Comparison of ENCODE assay signal across 14 cellular contexts in genomic region chr7:155584763-155585531, GRCh38. TPM values are rescaled to one million over a fixed set of nuclear protein-coding genes. Genes with fewer than 3 reads are reported as not detected.
DNase-seq lines count a peak whose midpoint lies in the region; ATAC-seq and TF ChIP-seq lines count a peak whose summit lies in the region.
"Had no signal": no experiment of that assay in that cellular context is flagged by ENCODE, and none has a peak within 500 bp of the region (broad histone marks: within the 10 kb centered on the region; RNA-seq: fewer than 3 reads in every experiment).

No MANE protein-coding gene starts in this region.

- H3K79me2 ChIP-seq in PC-3 (ENCODE audit: low read length), result no peaks in the 10 kb centered on the region

- no peak overlapping the region for H3K9ac ChIP-seq in PC-3 (ENCODE audit: low read length)

- H3K4me1 Mint-ChIP-seq in Calu3 (ENCODE audit: low read depth, unreplicated experiment), result peaks cover 8% of the 10 kb centered on the region

- H3F3A ChIP-seq in PC-3 (ENCODE audit: low read length, unreplicated experiment), result no peaks in the 10 kb centered on the region

- no peak overlapping the region for H2AFZ ChIP-seq in PC-3 (ENCODE audit: low read length)

- no peaks in the 10 kb centered on the region for H3K4me1 ChIP-seq in PC-3 (ENCODE audit: insufficient read depth, low read length)
- H3K4me1 ChIP-seq: psoas muscle had no signal

- TF ChIP-seq POLR2A in erythroblast (IDR thresholded peaks at IDR 0.05; ENCODE audit: low read length), result no peak

- intact Hi-C loops in PC-3 (cut with micrococcal nuclease), result no loop called here
- intact Hi-C loops in Calu3 (cut with micrococcal nuclease; ENCODE audit: unreplicated experiment), result no loop called here

- H3K9me3 ChIP-seq in PC-3 (ENCODE audit: low read length), result no peaks in the 10 kb centered on the region
- H3K9me3 ChIP-seq: psoas muscle had no signal

- no peak overlapping the region for H3K4me3 ChIP-seq in PC-3 (ENCODE audit: low read length)
- H3K4me3 ChIP-seq: psoas muscle had no signal

- no peak overlapping the region for H3K4me2 ChIP-seq in PC-3 (ENCODE audit: low read length)

- TF ChIP-seq CTCF in PC-3 (conservative IDR thresholded peaks at IDR 0.05; ENCODE audit: low read depth, low read length) (no peak), Calu3 (IDR thresholded peaks at IDR 0.05; ENCODE audit: unreplicated experiment) (no peak)

- BruUV-seq in PC-3 (replicated peaks; lab: Mats Ljungman, UMichigan) (no TSS peak), Calu3 (replicated peaks; lab: Mats Ljungman, UMichigan) (no TSS peak)

- no peaks in the 10 kb centered on the region for H3K36me3 Mint-ChIP-seq in Calu3 (ENCODE audit: insufficient read depth, unreplicated experiment)
- H3K36me3 Mint-ChIP-seq: activated naive CD4-positive, alpha-beta T cell treated with anti-CD3 and anti-CD28 coated beads, Interleukin-2, amount 50 U/mL, for 72 hours had no signal

- no peaks in the 10 kb centered on the region for H3K9me2 ChIP-seq in PC-3 (replicated peaks; ENCODE audit: low read length)

- DNase-seq in HEK293T (ENCODE audit: extremely low spot score) (no peak), PC-3 (peak; percentile 9), erythroblast (lab: John Stamatoyannopoulos, UW) (peak; percentile 6 to 53), retina (peak; percentile 34), NCI-H1092 (lab: John Stamatoyannopoulos, UW) (no peak), DMS114 treated with DMSO at 0.1 percent for 48 hours (lab: John Stamatoyannopoulos, UW; ENCODE audit: unreplicated experiment) (no peak), Calu3 (no peak)
- DNase-seq: activated CD4-positive, alpha-beta T cell treated with anti-CD3 and anti-CD28 coated beads for 48 hours; effector memory CD8-positive, alpha-beta T cell; NCI-H2029 treated with DMSO at 0.1 percent for 48 hours; SHP77 treated with DMSO at 0.1 percent for 48 hours had no signal

- no peaks in the 10 kb centered on the region for H3K36me3 ChIP-seq in PC-3 (ENCODE audit: low read depth, low read length)

- H3K27ac ChIP-seq in PC-3 (ENCODE audit: low read length), result no peak overlapping the region
- H3K27ac ChIP-seq: psoas muscle had no signal

- ATAC-seq in PC-3 (peak; percentile 76), HG02981 (IDR thresholded peaks at IDR 0.05; ENCODE audit: unreplicated experiment) (no peak)
- ATAC-seq: activated naive CD4-positive, alpha-beta T cell treated with anti-CD3 and anti-CD28 coated beads, Interleukin-2, amount 50 U/mL, for 72 hours; effector memory CD8-positive, alpha-beta T cell had no signal

- no peak overlapping the region for H3K4me3 Mint-ChIP-seq in Calu3 (ENCODE audit: low read depth, unreplicated experiment)
- H3K4me3 Mint-ChIP-seq: effector memory CD8-positive, alpha-beta T cell had no signal

- no peaks in the 10 kb centered on the region for H4K20me1 ChIP-seq in PC-3 (ENCODE audit: low read length)

- H3K27ac Mint-ChIP-seq in Calu3 (ENCODE audit: unreplicated experiment), result no peak overlapping the region
- H3K27ac Mint-ChIP-seq: activated naive CD4-positive, alpha-beta T cell treated with anti-CD3 and anti-CD28 coated beads, Interleukin-2, amount 50 U/mL, for 72 hours; effector memory CD8-positive, alpha-beta T cell had no signal

- CTCF ChIA-PET in HEK293T (lab: Yijun Ruan, JAX) (interaction anchor here (1.0 to 2.2 kb wide), 2 partner anchors 14 to 186 kb away, joined by 3 to 12 read pairs; no protein-coding TSS in a partner anchor), PC-3 (lab: Charles Lee) (interaction anchor here (0.5 kb wide), 1 partner anchor 150 kb away, joined by 4 read pairs; no protein-coding TSS in a partner anchor), Calu3 (lab: Charles Lee) (no interaction called here)

- POLR2A ChIA-PET in HEK293T (lab: Yijun Ruan, JAX) (interaction anchor here (1.3 kb wide), 1 partner anchor 59 kb away, joined by 3 read pairs; the partner anchor contains the start of gene RBM33), PC-3 (lab: Charles Lee; ENCODE audit: unreplicated experiment) (interaction anchor here (0.6 kb wide), 1 partner anchor 87 kb away, joined by 5 read pairs; no protein-coding TSS in a partner anchor)

- no peaks in the 10 kb centered on the region for H3K9me3 Mint-ChIP-seq in Calu3 (ENCODE audit: low read depth, unreplicated experiment)
- H3K9me3 Mint-ChIP-seq: activated naive CD4-positive, alpha-beta T cell treated with anti-CD3 and anti-CD28 coated beads, Interleukin-2, amount 50 U/mL, for 72 hours; effector memory CD8-positive, alpha-beta T cell had no signal

- peaks cover 82% of the 10 kb centered on the region for H3K27me3 Mint-ChIP-seq in Calu3 (ENCODE audit: unreplicated experiment)

- peaks cover 18% of the 10 kb centered on the region for H3K27me3 ChIP-seq in PC-3 (ENCODE audit: low read length)

TF ChIP-seq in HEK293T, 16 proteins besides CTCF, POLR2A, EP300 and RAD21:
- no peak for TF ChIP-seq SUZ12 (IDR thresholded peaks at IDR 0.05)
- peak; percentile 87 for TF ChIP-seq L3MBTL2 (conservative IDR thresholded peaks at IDR 0.05)

RNA-seq across cellular contexts. Expression of gene CNPY1, which starts 38.6 kb away (rescaled TPM):
- total RNA-seq in PC-3 (2014; rRNA removed), result not detected in 2 replicates
- not detected in 2 replicates for total RNA-seq in Calu3 (2022)
- total RNA-seq: activated naive CD4-positive, alpha-beta T cell treated with anti-CD3 and anti-CD28 coated beads, Interleukin-2, amount 50 U/mL, for 72 hours; psoas muscle had no signal

RNA-seq across cellular contexts. Expression of gene RBM33, which starts 59.5 kb away (rescaled TPM):
- total RNA-seq in PC-3 (2014; rRNA removed), result 25.3 and 31.2 TPM in 2 replicates
- total RNA-seq in Calu3 (2022), result 82.9 and 85.3 TPM in 2 replicates

Comparison
In these comparisons a context has a peak if more than half of its experiments do, and no peak if none do; other contexts are left out.
1. DNase-seq: peak in PC-3 (single experiment), erythroblast (2 of 2) and retina (single experiment); none in HEK293T (single experiment), NCI-H1092 (single experiment), DMS114 treated with DMSO at 0.1 percent for 48 hours (single experiment) and Calu3 (single experiment).